Comparison of ENCODE assay signal across 1 cellular context in the genomic region with DNA sequence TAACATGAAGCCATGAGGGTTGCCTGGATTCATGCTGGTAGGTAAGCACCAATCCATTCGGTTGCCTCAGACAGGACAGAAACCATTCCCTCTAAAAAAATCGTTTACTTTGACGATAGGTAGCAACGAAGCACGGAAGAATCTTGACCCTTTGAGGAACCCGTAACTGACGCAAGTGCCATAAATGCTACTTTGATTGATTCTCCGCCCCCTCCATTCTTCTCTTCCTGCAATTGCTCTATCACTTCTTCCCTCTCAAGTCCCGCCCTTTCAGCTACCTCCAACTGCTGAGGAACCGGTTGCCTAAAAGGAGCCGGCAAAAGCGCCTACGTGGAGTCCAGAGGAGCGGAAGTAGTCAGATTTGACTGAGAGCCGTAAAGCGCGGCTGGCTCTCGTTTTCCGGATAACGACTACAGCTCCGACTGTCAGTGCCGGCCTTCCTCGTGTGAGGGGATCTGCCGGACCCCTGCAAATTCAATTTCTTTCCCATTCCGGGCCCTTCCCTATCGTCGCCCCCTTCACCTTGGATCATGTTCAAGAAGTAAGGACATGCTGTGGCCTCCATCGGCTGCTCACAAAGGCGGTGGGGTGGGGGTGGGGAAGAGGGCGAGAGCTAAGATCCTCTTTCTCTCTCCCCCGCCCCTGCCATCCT.
TF ChIP-seq lines count a peak whose summit lies in the region.

A gene with protein sequence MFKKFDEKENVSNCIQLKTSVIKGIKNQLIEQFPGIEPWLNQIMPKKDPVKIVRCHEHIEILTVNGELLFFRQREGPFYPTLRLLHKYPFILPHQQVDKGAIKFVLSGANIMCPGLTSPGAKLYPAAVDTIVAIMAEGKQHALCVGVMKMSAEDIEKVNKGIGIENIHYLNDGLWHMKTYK (plus strand): TSS at position 395 of the 652 bp plus-strand sequence. CDS start 136 bp downstream, at position 531.

TF ChIP-seq in HepG2, 621 proteins besides CTCF, POLR2A, EP300 and RAD21 (continued from another document and continues in another):
- TF ChIP-seq FOXP4 (CRISPR knock-in tag; IDR thresholded peaks at IDR 0.05) (no peak), MEIS1 (CRISPR knock-in tag; IDR thresholded peaks at IDR 0.05; ENCODE audit: borderline replicate concordance) (no peak), ZNF251 (CRISPR knock-in tag; IDR thresholded peaks at IDR 0.05) (no peak), SUZ12 (IDR thresholded peaks at IDR 0.05; ENCODE audit: low read depth, low read length) (no peak), KDM2A (CRISPR knock-in tag; IDR thresholded peaks at IDR 0.05; ENCODE audit: borderline replicate concordance, low read depth) (0 out of 2 replicates have a peak, but pooled peaks have one; percentile 17), CBX1 (IDR thresholded peaks at IDR 0.05; ENCODE audit: low read depth) (no peak), POLR2AphosphoS2 (IDR thresholded peaks at IDR 0.05; ENCODE audit: low read depth, low read length) (no peak), HOXA3 (CRISPR knock-in tag; IDR thresholded peaks at IDR 0.05) (peak; percentile 29; the same call in 1 of the 2 replicates), ETV6 (CRISPR knock-in tag; conservative IDR thresholded peaks at IDR 0.05) (no peak), ELF3 (CRISPR knock-in tag; IDR thresholded peaks at IDR 0.05) (0 out of 2 replicates have a peak, but pooled peaks have one; percentile 20), ZNF143 (CRISPR knock-in tag; IDR thresholded peaks at IDR 0.05) (no peak), ZNF841 (CRISPR knock-in tag; IDR thresholded peaks at IDR 0.05; ENCODE audit: borderline replicate concordance) (no peak), STAT5B (CRISPR knock-in tag; IDR thresholded peaks at IDR 0.05) (no peak), TCF7 (IDR thresholded peaks at IDR 0.05; ENCODE audit: low read depth) (no peak), WIZ (CRISPR knock-in tag; IDR thresholded peaks at IDR 0.05) (no peak), ELF4 (CRISPR knock-in tag; IDR thresholded peaks at IDR 0.05; ENCODE audit: borderline replicate concordance) (no peak), MXD3 (CRISPR knock-in tag; IDR thresholded peaks at IDR 0.05) (no peak), PHF8 (CRISPR knock-in tag; IDR thresholded peaks at IDR 0.05) (peak; percentile 46; the same call in 1 of the 2 replicates), ETS1 (CRISPR knock-in tag; IDR thresholded peaks at IDR 0.05) (no peak), MTF1 (CRISPR knock-in tag; IDR thresholded peaks at IDR 0.05) (no peak), ZNF546 (CRISPR knock-in tag; conservative IDR thresholded peaks at IDR 0.05) (no peak), AKAP8 (CRISPR knock-in tag; IDR thresholded peaks at IDR 0.05) (no peak), RNF219 (CRISPR knock-in tag; IDR thresholded peaks at IDR 0.05) (no peak), ZFX (CRISPR knock-in tag; IDR thresholded peaks at IDR 0.05; ENCODE audit: low read depth) (peak; percentile 32; the same call in 1 of the 2 replicates), ZBTB37 (CRISPR knock-in tag; IDR thresholded peaks at IDR 0.05) (no peak), ZSCAN29 (CRISPR knock-in tag; conservative IDR thresholded peaks at IDR 0.05) (0 out of 2 replicates have a peak, but pooled peaks have one; percentile 48), ATF1 (CRISPR knock-in tag; IDR thresholded peaks at IDR 0.05) (peak; percentile 65), ZNF775 (CRISPR knock-in tag; IDR thresholded peaks at IDR 0.05; ENCODE audit: borderline replicate concordance) (no peak), SAP130 (CRISPR knock-in tag; IDR thresholded peaks at IDR 0.05; ENCODE audit: low read depth) (peak; percentile 63; the same call in 1 of the 2 replicates), SALL1 (CRISPR knock-in tag; IDR thresholded peaks at IDR 0.05) (peak; percentile 28; the same call in 1 of the 2 replicates), ZSCAN25 (CRISPR knock-in tag; IDR thresholded peaks at IDR 0.05) (no peak), TRIM24 (CRISPR knock-in tag; IDR thresholded peaks at IDR 0.05) (no peak), RAD51 (IDR thresholded peaks at IDR 0.05; ENCODE audit: borderline replicate concordance) (no peak), CEBPG (CRISPR knock-in tag; IDR thresholded peaks at IDR 0.05) (peak; percentile 57), TP53 (CRISPR knock-in tag; conservative IDR thresholded peaks at IDR 0.05) (no peak), ZNF670 (CRISPR knock-in tag; IDR thresholded peaks at IDR 0.05; ENCODE audit: borderline replicate concordance) (no peak), THAP11 (CRISPR knock-in tag; IDR thresholded peaks at IDR 0.05) (peak; percentile 82), MYC (CRISPR knock-in tag; IDR thresholded peaks at IDR 0.05; ENCODE audit: borderline replicate concordance) (no peak), ZNF44 (CRISPR knock-in tag; IDR thresholded peaks at IDR 0.05) (no peak), RFXANK (CRISPR knock-in tag; IDR thresholded peaks at IDR 0.05) (no peak), CBX2 (IDR thresholded peaks at IDR 0.05; ENCODE audit: low read depth, low read length) (no peak), CBX2 (CRISPR knock-in tag; IDR thresholded peaks at IDR 0.05; ENCODE audit: low read depth) (no peak), ATF4 (CRISPR knock-in tag; IDR thresholded peaks at IDR 0.05) (peak in 1 of 2 experiments; percentile 80; a peak in 2 of 4 replicates), TBL1XR1 (IDR thresholded peaks at IDR 0.05; ENCODE audit: borderline replicate concordance, low read length, partially characterized antibody) (no peak)
- TF ChIP-seq, protein P1, sequence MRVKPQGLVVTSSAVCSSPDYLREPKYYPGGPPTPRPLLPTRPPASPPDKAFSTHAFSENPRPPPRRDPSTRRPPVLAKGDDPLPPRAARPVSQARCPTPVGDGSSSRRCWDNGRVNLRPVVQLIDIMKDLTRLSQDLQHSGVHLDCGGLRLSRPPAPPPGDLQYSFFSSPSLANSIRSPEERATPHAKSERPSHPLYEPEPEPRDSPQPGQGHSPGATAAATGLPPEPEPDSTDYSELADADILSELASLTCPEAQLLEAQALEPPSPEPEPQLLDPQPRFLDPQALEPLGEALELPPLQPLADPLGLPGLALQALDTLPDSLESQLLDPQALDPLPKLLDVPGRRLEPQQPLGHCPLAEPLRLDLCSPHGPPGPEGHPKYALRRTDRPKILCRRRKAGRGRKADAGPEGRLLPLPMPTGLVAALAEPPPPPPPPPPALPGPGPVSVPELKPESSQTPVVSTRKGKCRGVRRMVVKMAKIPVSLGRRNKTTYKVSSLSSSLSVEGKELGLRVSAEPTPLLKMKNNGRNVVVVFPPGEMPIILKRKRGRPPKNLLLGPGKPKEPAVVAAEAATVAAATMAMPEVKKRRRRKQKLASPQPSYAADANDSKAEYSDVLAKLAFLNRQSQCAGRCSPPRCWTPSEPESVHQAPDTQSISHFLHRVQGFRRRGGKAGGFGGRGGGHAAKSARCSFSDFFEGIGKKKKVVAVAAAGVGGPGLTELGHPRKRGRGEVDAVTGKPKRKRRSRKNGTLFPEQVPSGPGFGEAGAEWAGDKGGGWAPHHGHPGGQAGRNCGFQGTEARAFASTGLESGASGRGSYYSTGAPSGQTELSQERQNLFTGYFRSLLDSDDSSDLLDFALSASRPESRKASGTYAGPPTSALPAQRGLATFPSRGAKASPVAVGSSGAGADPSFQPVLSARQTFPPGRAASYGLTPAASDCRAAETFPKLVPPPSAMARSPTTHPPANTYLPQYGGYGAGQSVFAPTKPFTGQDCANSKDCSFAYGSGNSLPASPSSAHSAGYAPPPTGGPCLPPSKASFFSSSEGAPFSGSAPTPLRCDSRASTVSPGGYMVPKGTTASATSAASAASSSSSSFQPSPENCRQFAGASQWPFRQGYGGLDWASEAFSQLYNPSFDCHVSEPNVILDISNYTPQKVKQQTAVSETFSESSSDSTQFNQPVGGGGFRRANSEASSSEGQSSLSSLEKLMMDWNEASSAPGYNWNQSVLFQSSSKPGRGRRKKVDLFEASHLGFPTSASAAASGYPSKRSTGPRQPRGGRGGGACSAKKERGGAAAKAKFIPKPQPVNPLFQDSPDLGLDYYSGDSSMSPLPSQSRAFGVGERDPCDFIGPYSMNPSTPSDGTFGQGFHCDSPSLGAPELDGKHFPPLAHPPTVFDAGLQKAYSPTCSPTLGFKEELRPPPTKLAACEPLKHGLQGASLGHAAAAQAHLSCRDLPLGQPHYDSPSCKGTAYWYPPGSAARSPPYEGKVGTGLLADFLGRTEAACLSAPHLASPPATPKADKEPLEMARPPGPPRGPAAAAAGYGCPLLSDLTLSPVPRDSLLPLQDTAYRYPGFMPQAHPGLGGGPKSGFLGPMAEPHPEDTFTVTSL (CRISPR knock-in tag; IDR thresholded peaks at IDR 0.05; ENCODE audit: borderline replicate concordance) = no peak
- TF ChIP-seq, protein P2, sequence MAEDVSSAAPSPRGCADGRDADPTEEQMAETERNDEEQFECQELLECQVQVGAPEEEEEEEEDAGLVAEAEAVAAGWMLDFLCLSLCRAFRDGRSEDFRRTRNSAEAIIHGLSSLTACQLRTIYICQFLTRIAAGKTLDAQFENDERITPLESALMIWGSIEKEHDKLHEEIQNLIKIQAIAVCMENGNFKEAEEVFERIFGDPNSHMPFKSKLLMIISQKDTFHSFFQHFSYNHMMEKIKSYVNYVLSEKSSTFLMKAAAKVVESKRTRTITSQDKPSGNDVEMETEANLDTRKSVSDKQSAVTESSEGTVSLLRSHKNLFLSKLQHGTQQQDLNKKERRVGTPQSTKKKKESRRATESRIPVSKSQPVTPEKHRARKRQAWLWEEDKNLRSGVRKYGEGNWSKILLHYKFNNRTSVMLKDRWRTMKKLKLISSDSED (CRISPR knock-in tag; IDR thresholded peaks at IDR 0.05) = no peak
- TF ChIP-seq, protein P3, sequence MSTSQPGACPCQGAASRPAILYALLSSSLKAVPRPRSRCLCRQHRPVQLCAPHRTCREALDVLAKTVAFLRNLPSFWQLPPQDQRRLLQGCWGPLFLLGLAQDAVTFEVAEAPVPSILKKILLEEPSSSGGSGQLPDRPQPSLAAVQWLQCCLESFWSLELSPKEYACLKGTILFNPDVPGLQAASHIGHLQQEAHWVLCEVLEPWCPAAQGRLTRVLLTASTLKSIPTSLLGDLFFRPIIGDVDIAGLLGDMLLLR (CRISPR knock-in tag; IDR thresholded peaks at IDR 0.05) = no peak
- TF ChIP-seq, protein P4, sequence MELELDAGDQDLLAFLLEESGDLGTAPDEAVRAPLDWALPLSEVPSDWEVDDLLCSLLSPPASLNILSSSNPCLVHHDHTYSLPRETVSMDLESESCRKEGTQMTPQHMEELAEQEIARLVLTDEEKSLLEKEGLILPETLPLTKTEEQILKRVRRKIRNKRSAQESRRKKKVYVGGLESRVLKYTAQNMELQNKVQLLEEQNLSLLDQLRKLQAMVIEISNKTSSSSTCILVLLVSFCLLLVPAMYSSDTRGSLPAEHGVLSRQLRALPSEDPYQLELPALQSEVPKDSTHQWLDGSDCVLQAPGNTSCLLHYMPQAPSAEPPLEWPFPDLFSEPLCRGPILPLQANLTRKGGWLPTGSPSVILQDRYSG (CRISPR knock-in tag; IDR thresholded peaks at IDR 0.05) = no peak
